8 cellular contexts compared by ENCODE assay signal in genomic region chr9:111039203-111039907, GRCh38. TPM values are rescaled to one million over a fixed set of nuclear protein-coding genes. Genes with fewer than 3 reads are reported as not detected.
DNase-seq lines count a peak whose midpoint lies in the region; ATAC-seq and TF ChIP-seq lines count a peak whose summit lies in the region.

No MANE protein-coding gene starts in this region.

- no peaks in the 10 kb centered on the region for H3K9me3 Mint-ChIP-seq in stimulated activated naive CD8-positive, alpha-beta T cell treated with anti-CD3 and anti-CD28 coated beads, Interleukin-15, Interleukin-2, amounts not matched to agents 100 ng/mL and 50 ng/mL, for 24 hours

- H3K36me3 ChIP-seq in muscle layer of colon (ENCODE audit: insufficient read depth, low read length), result no peaks in the 10 kb centered on the region

- no peaks in the 10 kb centered on the region for H3K27me3 ChIP-seq in muscle layer of colon (ENCODE audit: control insufficient read depth in 1 of 2, insufficient read depth in 2 of 2, low read length in 2 of 2)

- no peak overlapping the region for H3K27ac Mint-ChIP-seq in stimulated activated naive CD8-positive, alpha-beta T cell treated with anti-CD3 and anti-CD28 coated beads, Interleukin-15, Interleukin-2, amounts not matched to agents 100 ng/mL and 50 ng/mL, for 24 hours

- H3K4me3 ChIP-seq in coronary artery (peak overlapping the region; percentile 81), muscle layer of colon (ENCODE audit: low read depth in 1 of 2, low read length in 2 of 2) (peak overlapping the region; percentile 38 to 58)

- H3K4me1 Mint-ChIP-seq in stimulated activated naive CD8-positive, alpha-beta T cell treated with anti-CD3 and anti-CD28 coated beads, Interleukin-15, Interleukin-2, amounts not matched to agents 100 ng/mL and 50 ng/mL, for 24 hours (ENCODE audit: low read depth), result peaks cover 14% of the 10 kb centered on the region

- H3K36me3 Mint-ChIP-seq in stimulated activated naive CD8-positive, alpha-beta T cell treated with anti-CD3 and anti-CD28 coated beads, Interleukin-15, Interleukin-2, amounts not matched to agents 100 ng/mL and 50 ng/mL, for 24 hours (ENCODE audit: low read depth), result no peaks in the 10 kb centered on the region

- ATAC-seq in stimulated activated naive CD8-positive, alpha-beta T cell treated with anti-CD3 and anti-CD28 coated beads, Interleukin-15, Interleukin-2, amounts not matched to agents 100 U/mL and 50 U/mL, for 24 hours, result no peak
- ATAC-seq in GM19035 (IDR thresholded peaks at IDR 0.05; ENCODE audit: unreplicated experiment), result no peak

- no peak for TF ChIP-seq CTCF in coronary artery (IDR thresholded peaks at IDR 0.05)

- H3K27ac ChIP-seq in coronary artery (peak overlapping the region; percentile 73 to 93), muscle layer of colon (ENCODE audit: low read depth, low read length) (peak overlapping the region; percentile 42)

- no peaks in the 10 kb centered on the region for H3K9me3 ChIP-seq in muscle layer of colon (ENCODE audit: low read length)

- H3K4me1 ChIP-seq in muscle layer of colon (ENCODE audit: insufficient read depth, low read length), result peaks cover 7% of the 10 kb centered on the region

- peak overlapping the region; percentile 3 for H3K9ac ChIP-seq in muscle layer of colon (ENCODE audit: low read length)

- no peak for DNase-seq in stimulated activated naive CD8-positive, alpha-beta T cell treated with anti-CD3 and anti-CD28 coated beads, Interleukin-15, Interleukin-2, amounts not matched to agents 100 U/mL and 50 U/mL, for 24 hours
- no peak for DNase-seq in coronary artery (ENCODE audit: low spot score)
- DNase-seq in NCI-H128 (lab: John Stamatoyannopoulos, UW; ENCODE audit: unreplicated experiment), result no peak
- DNase-seq in H4 (ENCODE audit: low spot score), result no peak
- DNase-seq in inferior parietal cortex (ENCODE audit: extremely low spot score), result no peak

- H3K4me3 Mint-ChIP-seq in stimulated activated naive CD8-positive, alpha-beta T cell treated with anti-CD3 and anti-CD28 coated beads, Interleukin-15, Interleukin-2, amounts not matched to agents 100 ng/mL and 50 ng/mL, for 24 hours, result peak overlapping the region; percentile 65

- H3K27me3 Mint-ChIP-seq in stimulated activated naive CD8-positive, alpha-beta T cell treated with anti-CD3 and anti-CD28 coated beads, Interleukin-15, Interleukin-2, amounts not matched to agents 100 ng/mL and 50 ng/mL, for 24 hours, result peaks cover 44% of the 10 kb centered on the region

RNA-seq across cellular contexts. Expression of gene LPAR1, which starts 1.1 kb away (rescaled TPM):
- 6.8 and 11.5 TPM in 2 replicates for total RNA-seq in H4 (2014; rRNA removed; shearing (Covaris generic))
